In the genomic region with DNA sequence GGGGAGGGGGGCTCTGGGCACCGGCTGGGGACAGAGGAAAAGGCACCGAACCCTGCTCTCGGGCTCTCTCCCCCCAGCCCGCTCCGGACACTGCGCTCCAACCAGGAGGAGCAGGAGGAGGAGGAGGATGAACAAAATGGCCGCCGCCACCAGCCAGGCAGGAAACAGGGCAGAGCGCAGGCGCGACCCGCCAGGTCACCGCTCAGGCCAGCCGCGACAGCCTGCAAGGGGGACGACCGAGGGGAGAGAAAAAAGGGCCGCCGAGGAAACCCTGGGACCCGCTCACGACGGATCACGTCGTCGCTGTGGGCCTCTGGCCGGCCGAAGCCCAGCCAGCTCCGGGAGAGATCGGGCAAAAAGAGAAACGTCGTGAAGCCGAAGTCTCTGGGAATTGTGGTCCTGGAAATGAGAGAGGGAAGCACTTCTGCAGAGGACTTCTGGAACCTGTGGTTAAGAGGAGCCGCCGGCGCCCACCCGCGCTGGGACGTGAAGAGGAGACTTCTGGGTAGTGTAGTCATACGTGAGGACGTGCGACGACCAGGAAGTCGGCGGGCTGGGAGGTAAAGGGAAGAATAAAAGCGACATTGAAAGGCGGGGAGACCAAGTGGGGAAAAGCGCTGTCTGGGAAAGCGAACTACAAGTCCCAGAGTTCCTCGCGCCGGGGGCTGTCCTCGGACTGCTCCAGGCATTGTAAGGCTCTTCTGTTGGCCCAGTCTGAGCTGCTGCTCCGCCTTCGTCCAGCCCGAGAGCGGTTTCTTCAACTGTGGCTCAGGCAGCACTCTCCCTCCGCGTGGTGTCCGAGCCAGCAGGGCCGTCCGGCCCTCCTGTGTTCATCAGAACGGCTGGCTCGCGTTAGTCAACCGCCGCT, we compare ENCODE assay signal across 8 cellular contexts. TPM values are rescaled to one million over a fixed set of nuclear protein-coding genes. Genes with fewer than 3 reads are reported as not detected.
A peak's percentile ranks its signal among the peaks of the same experiment; 100 is the strongest.
DNase-seq lines count a peak whose midpoint lies in the region; ATAC-seq, FAIRE-seq and TF ChIP-seq lines count a peak whose summit lies in the region.

A gene with protein sequence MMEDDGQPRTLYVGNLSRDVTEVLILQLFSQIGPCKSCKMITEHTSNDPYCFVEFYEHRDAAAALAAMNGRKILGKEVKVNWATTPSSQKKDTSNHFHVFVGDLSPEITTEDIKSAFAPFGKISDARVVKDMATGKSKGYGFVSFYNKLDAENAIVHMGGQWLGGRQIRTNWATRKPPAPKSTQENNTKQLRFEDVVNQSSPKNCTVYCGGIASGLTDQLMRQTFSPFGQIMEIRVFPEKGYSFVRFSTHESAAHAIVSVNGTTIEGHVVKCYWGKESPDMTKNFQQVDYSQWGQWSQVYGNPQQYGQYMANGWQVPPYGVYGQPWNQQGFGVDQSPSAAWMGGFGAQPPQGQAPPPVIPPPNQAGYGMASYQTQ (minus strand): TSS at position 428 of the 868 bp plus-strand sequence. CDS start 499 bp downstream, outside the sequence.

- H3K4me3 Mint-ChIP-seq in activated CD4-positive, alpha-beta memory T cell treated with anti-CD3 and anti-CD28 coated beads for 36 hours, result peak within 1 kb of the TSS; percentile 89

- FAIRE-seq in HepG2 (lab: Jason Lieb, UNC), result peak; percentile 99

- H3K79me2 ChIP-seq in HepG2 (ENCODE audit: insufficient read depth, low read length), result peaks cover 44% of the 10 kb centered on the region

- H3K9ac ChIP-seq in HepG2 (ENCODE audit: insufficient read depth, low read depth, low read length), result peak within 1 kb of the TSS; percentile 96

- no peaks in the 10 kb centered on the region; a peak in 1 of 5 replicates for H3K36me3 ChIP-seq in HepG2 (replicated peaks in 1 of 2; ENCODE audit: control insufficient read depth in 1 of 2, insufficient read depth in 2 of 2, low read length in 2 of 2)

- POLR2A ChIA-PET in activated CD4-positive, alpha-beta memory T cell treated with anti-CD3 and anti-CD28 coated beads for 36 hours (lab: Charles Lee), result interaction anchor here (1.0 to 1.6 kb wide), 6 partner anchors 54 to 276 kb away, joined by 3 to 4 read pairs (median 3); partner anchors contain the start of genes BAG3, MCMBP and RGS10
- POLR2A ChIA-PET in HepG2 (lab: Yijun Ruan, JAX), result interaction anchor here (0.6 to 1.3 kb wide), 9 partner anchors 12 to 129 kb away, joined by 3 to 11 read pairs (median 4); partner anchors contain the start of genes BAG3 and INPP5F

- peaks cover 39% of the 10 kb centered on the region for H4K20me1 ChIP-seq in HepG2 (ENCODE audit: insufficient read depth, low read length)

- under 1% methylated on average over 45 of the region's 66 CpGs for WGBS in HepG2 (ENCODE audit: low lambda C conversion rate)

- H3K27me3 ChIP-seq in HepG2 (ENCODE audit: control insufficient read depth in 1 of 2, insufficient read depth in 2 of 2, low read length in 2 of 2), result no peaks in the 10 kb centered on the region; a peak in 1 of 5 replicates

- H3K4me1 ChIP-seq in HepG2 (ENCODE audit: insufficient read depth, low read length), result peaks cover 45% of the 10 kb centered on the region

- TF ChIP-seq POLR2A in HepG2 (IDR thresholded peaks at IDR 0.05; ENCODE audit: insufficient read depth in 1 of 2, low read depth in 2 of 2, low read length in 2 of 2), result peak; percentile 79 to 96

- ATAC-seq in GM19438 (IDR thresholded peaks at IDR 0.05; ENCODE audit: low read depth, unreplicated experiment) (peak; percentile 86), HG03575 (IDR thresholded peaks at IDR 0.05; ENCODE audit: extremely low read depth, insufficient number of reproducible peaks, low FRiP score, unreplicated experiment) (peak; percentile 61), HepG2 (peak; percentile 96)

- peak within 1 kb of the TSS; percentile 80 for H3K4me2 ChIP-seq in HepG2 (ENCODE audit: low read depth, low read length)

- peak; percentile 98 for DNase-seq in CD1c-positive myeloid dendritic cell (ENCODE audit: extremely low spot score)
- DNase-seq in NCI-H82 treated with DMSO at 0.1 percent for 48 hours (lab: John Stamatoyannopoulos, UW; ENCODE audit: unreplicated experiment), result peak; percentile 97
- DNase-seq in activated CD4-positive, alpha-beta memory T cell treated with anti-CD3 and anti-CD28 coated beads for 36 hours, result peak; percentile 97
- peak; percentile 98 to 100 for DNase-seq in dermis microvascular lymphatic vessel endothelial cell (ENCODE audit: low read depth in 2 of 2)
- DNase-seq in HepG2 (ENCODE audit: low spot score), result peak; percentile 99
- peak; percentile 90 for DNase-seq in stimulated activated CD4-positive, alpha-beta T cell treated with anti-CD3 and anti-CD28 coated beads, Interleukin-4, amount 100 ng/mL, for 1 hour

- no peaks in the 10 kb centered on the region for H3K27me3 Mint-ChIP-seq in activated CD4-positive, alpha-beta memory T cell treated with anti-CD3 and anti-CD28 coated beads for 36 hours

- 0 out of 2 replicates have a peak, but pooled peaks cover 5% of the 10 kb centered on the region for H3K9me3 ChIP-seq in HepG2 (ENCODE audit: low read length)

- in situ Hi-C loops in HepG2 (cut with HindIII; ENCODE audit: extremely low pct_ligation_motif_present, low pct_unique_long_range_greater_than_20kb), result no loop called here

- CTCF ChIA-PET in activated CD4-positive, alpha-beta memory T cell treated with anti-CD3 and anti-CD28 coated beads for 36 hours (lab: Charles Lee), result interaction anchor here (0.6 to 1.5 kb wide), 5 partner anchors 46 to 397 kb away, joined by 3 to 5 read pairs (median 3); no protein-coding TSS in a partner anchor
- CTCF ChIA-PET in HepG2 (lab: Yijun Ruan, JAX; ENCODE audit: low intra/inter-chr PET ratio, low total read pairs), result no interaction called here

- peak within 1 kb of the TSS; percentile 97 for H3K27ac Mint-ChIP-seq in activated CD4-positive, alpha-beta memory T cell treated with anti-CD3 and anti-CD28 coated beads for 36 hours

- peak; percentile 10 to 11; a peak in 1 of 4 replicates for TF ChIP-seq EP300 in HepG2 (IDR thresholded peaks at IDR 0.05; ENCODE audit: low read depth in 2 of 2, low read length in 2 of 2)
- 0 out of 2 replicates have a peak, but pooled peaks have one; percentile 40 for TF ChIP-seq EP300 in HepG2 (CRISPR knock-in tag; IDR thresholded peaks at IDR 0.05; ENCODE audit: borderline replicate concordance)

- BruUV-seq in HepG2 (replicated peaks; lab: Mats Ljungman, UMichigan), result no TSS peak

- peak within 1 kb of the TSS; percentile 98 for H3K27ac ChIP-seq in HepG2 (ENCODE audit: extremely low read length, insufficient read depth, low read length)

- TF ChIP-seq CTCF in HepG2 (CRISPR knock-in tag; IDR thresholded peaks at IDR 0.05), result 0 out of 2 replicates have a peak, but pooled peaks have one; percentile 14

- H3K36me3 Mint-ChIP-seq in activated CD4-positive, alpha-beta memory T cell treated with anti-CD3 and anti-CD28 coated beads for 36 hours, result peaks cover 24% of the 10 kb centered on the region

- peak within 1 kb of the TSS; percentile 89 to 90 (median 90) for H3K4me3 ChIP-seq in HepG2 (replicated peaks in 1 of 3; ENCODE audit: insufficient read depth in 1 of 3, low read depth in 2 of 3, low read length in 3 of 3)

- H3K9me3 Mint-ChIP-seq in activated CD4-positive, alpha-beta memory T cell treated with anti-CD3 and anti-CD28 coated beads for 36 hours, result no peaks in the 10 kb centered on the region

- H2AFZ ChIP-seq in HepG2 (ENCODE audit: low read length), result no peak within 1 kb of the TSS

- TF ChIP-seq RAD21 in HepG2 (CRISPR knock-in tag; IDR thresholded peaks at IDR 0.05), result no peak; the same call in 1 of the 2 replicates

- intact Hi-C loops in activated CD4-positive, alpha-beta memory T cell treated with anti-CD3 and anti-CD28 coated beads for 36 hours (cut with micrococcal nuclease), result loop anchor here (1.0 to 10.0 kb wide), 10 partner anchors 54 to 522 kb away; partner anchors contain the start of genes BAG3, GRK5, MCMBP and RGS10
- intact Hi-C loops in HepG2 (cut with micrococcal nuclease; ENCODE audit: unreplicated experiment), result loop anchor here (10.0 kb wide), 1 partner anchor 128 kb away; the partner anchor contains the start of gene INPP5F

- peaks cover 42% of the 10 kb centered on the region for H3K4me1 Mint-ChIP-seq in activated CD4-positive, alpha-beta memory T cell treated with anti-CD3 and anti-CD28 coated beads for 36 hours (ENCODE audit: low read depth)

TF ChIP-seq in HepG2, 621 proteins besides CTCF, POLR2A, EP300 and RAD21 (continues in another document):
- no peak for TF ChIP-seq CBX1 (IDR thresholded peaks at IDR 0.05; ENCODE audit: low read depth)
- TF ChIP-seq ZNF792 (CRISPR knock-in tag; IDR thresholded peaks at IDR 0.05), result 0 out of 2 replicates have a peak, but pooled peaks have one; percentile 3

RNA-seq across cellular contexts. Expression of the gene that starts here (rescaled TPM):
- total RNA-seq in activated CD4-positive, alpha-beta memory T cell treated with anti-CD3 and anti-CD28 coated beads for 36 hours, result 100 to 1,000 TPM; 177 TPM
- total RNA-seq in dermis microvascular lymphatic vessel endothelial cell, result 14.0 and 20.0 TPM in 2 replicates
- total RNA-seq in HepG2 (2016; rRNA removed; fragmentation: Illumina TruSeq; extraction: Trizol), result 31.5 and 36.6 TPM in 2 replicates
- 19.8 and 22.7 TPM in 2 replicates for total RNA-seq in HepG2 (2016; cell fraction: cytosol; rRNA removed; fragmentation: Illumina TruSeq; extraction: Trizol; ENCODE audit: low read depth)
- 32.7 and 33.0 TPM in 2 replicates for total RNA-seq in HepG2 (2016; cell fraction: insoluble cytoplasmic fraction; rRNA removed; fragmentation: Illumina TruSeq; extraction: Trizol)
- total RNA-seq in HepG2 (2016; cell fraction: membrane; rRNA removed; fragmentation: Illumina TruSeq; extraction: Trizol), result 32.9 and 34.8 TPM in 2 replicates
- total RNA-seq in HepG2 (2016; cell fraction: nucleus; rRNA removed; fragmentation: Illumina TruSeq; extraction: Trizol), result 74.7 and 93.9 TPM in 2 replicates
- polyA plus RNA-seq in HepG2 (2011; rRNA removed), result 145 and 148 TPM in 2 replicates
- 29.6 and 41.0 TPM in 2 replicates for polyA plus RNA-seq in HepG2 (2011; cell fraction: cytosol; rRNA removed)
- 368 and 448 TPM in 2 replicates for polyA plus RNA-seq in HepG2 (2011; cell fraction: nucleus; rRNA removed)
- 152 and 155 TPM in 2 replicates for polyA plus RNA-seq in HepG2 (2012)
- polyA plus RNA-seq in HepG2 (2016; cell fraction: cytosol; fragmentation: Illumina TruSeq; extraction: Trizol; ENCODE audit: low read depth), result 16.3 and 18.6 TPM in 2 replicates
- polyA plus RNA-seq in HepG2 (2016; cell fraction: insoluble cytoplasmic fraction; fragmentation: Illumina TruSeq; extraction: Trizol; ENCODE audit: low read depth), result 72.0 and 75.0 TPM in 2 replicates
- polyA plus RNA-seq in HepG2 (2016; cell fraction: membrane; fragmentation: Illumina TruSeq; extraction: Trizol; ENCODE audit: low read depth), result 36.1 and 39.6 TPM in 2 replicates
- 291 and 317 TPM in 2 replicates for polyA plus RNA-seq in HepG2 (2016; cell fraction: nucleus; fragmentation: Illumina TruSeq; extraction: Trizol; ENCODE audit: insufficient read depth, low read depth)
- polyA minus RNA-seq in HepG2 (2011; rRNA and poly(A)+ RNA removed; ENCODE audit: low replicate concordance), result 17.9 and 42.2 TPM in 2 replicates
- polyA minus RNA-seq in HepG2 (2011; cell fraction: cytosol; rRNA and poly(A)+ RNA removed), result 27.6 and 31.4 TPM in 2 replicates
- polyA minus RNA-seq in HepG2 (2011; cell fraction: nucleus; rRNA and poly(A)+ RNA removed), result 199 and 216 TPM in 2 replicates

Comparison
In these comparisons a context has a peak if more than half of its experiments do, and no peak if none do; other contexts are left out.
1. Peak in every context shown above with its lines: DNase-seq, ATAC-seq, H3K4me3 ChIP-seq and H3K27ac ChIP-seq.